ENCODE assay signal across 26 cellular contexts in the genomic region with DNA sequence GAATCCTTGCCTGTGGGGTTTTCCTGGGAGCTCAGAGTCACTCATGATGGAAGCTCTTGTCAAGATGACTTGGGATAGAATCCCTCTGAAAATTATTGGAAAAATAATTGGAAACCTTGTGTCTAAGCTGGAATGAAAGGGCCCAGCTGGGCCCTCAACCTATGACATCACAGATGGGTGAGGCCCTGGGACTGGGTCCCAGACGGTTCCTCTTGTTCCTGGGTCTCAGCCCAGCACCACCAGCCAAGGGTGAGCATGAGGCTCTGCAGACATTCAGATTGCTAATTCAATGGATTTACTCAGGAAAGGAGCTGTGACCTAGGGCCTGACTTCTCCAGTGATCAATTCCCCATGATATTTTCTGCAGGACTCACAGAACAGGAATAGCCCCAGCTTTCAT.
"Had no signal": no experiment of that assay in that cellular context is flagged by ENCODE, and none has a peak within 500 bp of the region (broad histone marks: within the 10 kb centered on the region; RNA-seq: fewer than 3 reads in every experiment).

No MANE protein-coding gene starts in this region.

- H3K4me1 ChIP-seq: parathyroid adenoma, thyroid gland, tibial nerve, upper lobe of left lung had no signal

- H3K36me3 ChIP-seq: neural progenitor cell, ovary, stomach, thoracic aorta, thyroid gland, tibial nerve, upper lobe of left lung had no signal

- H3K27me3 ChIP-seq: neural progenitor cell, ovary, thyroid gland, tibial nerve, upper lobe of left lung had no signal

- ATAC-seq: naive thymus-derived CD8-positive, alpha-beta T cell; natural killer cell treated with Interleukin-12 subunit alpha and Interleukin-12 subunit beta and Interleukin-15 and Interleukin-18, amount 100 ng/mL, for 72 hours; psoas muscle; right cardiac atrium; sciatic nerve; stimulated activated effector memory CD8-positive, alpha-beta T cell treated with anti-CD3 and anti-CD28 coated beads, Interleukin-12 subunit alpha, Interleukin-12 subunit beta, amount 100 ng/mL, for 72 hours; stimulated activated naive B cell treated with anti-CD40 and anti-IgM and Interleukin-4, amounts not matched to agents 10 μg/mL and 1 μg/mL and 100 μg/mL, for 72 hours had no signal

- H3K27ac ChIP-seq: neural progenitor cell, ovary, parathyroid adenoma, psoas muscle, stomach, thoracic aorta, thyroid gland, tibial nerve, upper lobe of left lung had no signal

- H3K4me3 ChIP-seq: neural progenitor cell, ovary, psoas muscle, stomach, thoracic aorta, thyroid gland, tibial nerve, upper lobe of left lung had no signal

- FAIRE-seq: small intestine, urothelium cell line had no signal

- H3K9ac ChIP-seq: neural progenitor cell, parathyroid adenoma had no signal

- DNase-seq: naive B cell; naive thymus-derived CD8-positive, alpha-beta T cell; nephron progenitor cell; occipital lobe; ovary; psoas muscle; right cardiac atrium; small intestine; stimulated activated CD4-positive, alpha-beta T cell treated with anti-CD3 and anti-CD28 coated beads, Interleukin-15, amount 100 ng/mL, for 24 hours; stimulated activated CD4-positive, alpha-beta T cell treated with anti-CD3 and anti-CD28 coated beads, Interleukin-2, amount 100 ng/mL, for 24 hours; stimulated activated CD4-positive, alpha-beta T cell treated with anti-CD3 and anti-CD28 coated beads, Interleukin-2, amount 100 ng/mL, for 48 hours; stimulated activated CD4-positive, alpha-beta T cell treated with anti-CD3 and anti-CD28 coated beads, Interleukin-4, amount 100 ng/mL, for 24 hours; stimulated activated naive B cell treated with anti-CD40 and anti-IgM and Interleukin-4, amounts not matched to agents 10 μg/mL and 1 μg/mL and 100 μg/mL, for 72 hours; stimulated activated naive CD4-positive, alpha-beta T cell treated with Interleukin-2 at 50 U/mL for 16 hours; stomach; thyroid gland; trophoblast cell; upper lobe of left lung had no signal

- H3K9me3 ChIP-seq: ovary, psoas muscle, stomach, thoracic aorta, thyroid gland, tibial nerve, upper lobe of left lung had no signal
